ENCODE assay signal across 3 cellular contexts in genomic region chr19:16260794-16261161, GRCh38.
TF ChIP-seq lines count a peak whose summit lies in the region.

No MANE protein-coding gene starts in this region.

TF ChIP-seq in SK-N-SH treated with all-trans-retinoic acid at 6 μM for 48 hours, 23 proteins besides CTCF, POLR2A, EP300 and RAD21:
- TF ChIP-seq TCF4 (CRISPR knock-in tag; IDR thresholded peaks at IDR 0.05; ENCODE audit: borderline replicate concordance) (no peak), ZNF70 (CRISPR knock-in tag; IDR thresholded peaks at IDR 0.05) (peak; percentile 98)

TF ChIP-seq in SK-N-SH, 30 proteins besides CTCF, POLR2A, EP300 and RAD21:
- TF ChIP-seq YY1 (IDR thresholded peaks at IDR 0.05; ENCODE audit: low read depth) (no peak), PBX3 (IDR thresholded peaks at IDR 0.05) (no peak), REST (IDR thresholded peaks at IDR 0.05; ENCODE audit: low read depth, low read length) (no peak), NFIC (IDR thresholded peaks at IDR 0.05; ENCODE audit: borderline replicate concordance) (no peak), FOXJ3 (CRISPR knock-in tag; IDR thresholded peaks at IDR 0.05) (no peak), TEAD4 (IDR thresholded peaks at IDR 0.05; ENCODE audit: borderline replicate concordance, insufficient read depth) (no peak), GABPA (IDR thresholded peaks at IDR 0.05; ENCODE audit: low read depth) (no peak), TAF1 (IDR thresholded peaks at IDR 0.05; ENCODE audit: borderline replicate concordance, low read depth, low read length) (no peak), RFX5 (IDR thresholded peaks at IDR 0.05; ENCODE audit: low read length) (no peak), JUND (IDR thresholded peaks at IDR 0.05) (no peak), FOSL2 (IDR thresholded peaks at IDR 0.05; ENCODE audit: borderline replicate concordance, low read depth) (no peak), ZBTB33 (IDR thresholded peaks at IDR 0.05; ENCODE audit: borderline replicate concordance, low read depth) (no peak), EZH2phosphoT487 (IDR thresholded peaks at IDR 0.05; ENCODE audit: borderline replicate concordance, low read depth) (no peak), MEF2A (IDR thresholded peaks at IDR 0.05; ENCODE audit: borderline replicate concordance, low read depth) (no peak)
- TF ChIP-seq, protein P1, sequence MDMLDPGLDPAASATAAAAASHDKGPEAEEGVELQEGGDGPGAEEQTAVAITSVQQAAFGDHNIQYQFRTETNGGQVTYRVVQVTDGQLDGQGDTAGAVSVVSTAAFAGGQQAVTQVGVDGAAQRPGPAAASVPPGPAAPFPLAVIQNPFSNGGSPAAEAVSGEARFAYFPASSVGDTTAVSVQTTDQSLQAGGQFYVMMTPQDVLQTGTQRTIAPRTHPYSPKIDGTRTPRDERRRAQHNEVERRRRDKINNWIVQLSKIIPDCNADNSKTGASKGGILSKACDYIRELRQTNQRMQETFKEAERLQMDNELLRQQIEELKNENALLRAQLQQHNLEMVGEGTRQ (IDR thresholded peaks at IDR 0.05; ENCODE audit: borderline replicate concordance, low read depth, low read length) = no peak
- TF ChIP-seq, protein P2, sequence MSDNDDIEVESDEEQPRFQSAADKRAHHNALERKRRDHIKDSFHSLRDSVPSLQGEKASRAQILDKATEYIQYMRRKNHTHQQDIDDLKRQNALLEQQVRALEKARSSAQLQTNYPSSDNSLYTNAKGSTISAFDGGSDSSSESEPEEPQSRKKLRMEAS (IDR thresholded peaks at IDR 0.05; ENCODE audit: low read depth) = no peak
TF ChIP-seq in SK-N-SH: peak in this region for 0.

TF ChIP-seq in K562, 482 proteins besides CTCF, POLR2A, EP300 and RAD21:
- TF ChIP-seq DDX20 (tag; IDR thresholded peaks at IDR 0.05; ENCODE audit: low read depth) (no peak), FOXK2 (conservative IDR thresholded peaks at IDR 0.05 in 1 of 2, IDR thresholded peaks at IDR 0.05 in 1 of 2; ENCODE audit: low read depth in 2 of 2) (no peak), RBM34 (IDR thresholded peaks at IDR 0.05; ENCODE audit: borderline replicate concordance, insufficient read depth, low read length) (no peak), RBM25 (IDR thresholded peaks at IDR 0.05; ENCODE audit: low read depth, low read length, severe bottlenecking) (peak; percentile 80), HMGN3 (IDR thresholded peaks at IDR 0.05; ENCODE audit: borderline replicate concordance, extremely low read depth, insufficient read length, low read depth, low read length) (no peak), KDM1A (IDR thresholded peaks at IDR 0.05) (0 out of 4 replicates have a peak, but pooled peaks have one; percentile 5 to 7), BCOR (IDR thresholded peaks at IDR 0.05) (peak; percentile 49), ETS2 (tag; IDR thresholded peaks at IDR 0.05; ENCODE audit: borderline replicate concordance, poor library complexity, severe bottlenecking) (no peak), BRD9 (IDR thresholded peaks at IDR 0.05; ENCODE audit: low read depth, partially characterized antibody) (no peak), HEY1 (CRISPR knock-in tag; IDR thresholded peaks at IDR 0.05; ENCODE audit: borderline replicate concordance) (no peak), SUPT5H (IDR thresholded peaks at IDR 0.05) (no peak), ZNF696 (CRISPR knock-in tag; conservative IDR thresholded peaks at IDR 0.05) (no peak), TARDBP (IDR thresholded peaks at IDR 0.05) (no peak), RCOR1 (IDR thresholded peaks at IDR 0.05; ENCODE audit: borderline replicate concordance in 1 of 2, low read depth in 2 of 2, low read length in 2 of 2) (0 out of 4 replicates have a peak, but pooled peaks of 1 of the 2 experiments have one; percentile 8), HMBOX1 (IDR thresholded peaks at IDR 0.05) (no peak), ZNF766 (CRISPR knock-in tag; conservative IDR thresholded peaks at IDR 0.05) (no peak), FOXO4 (CRISPR knock-in tag; IDR thresholded peaks at IDR 0.05) (no peak)
- TF ChIP-seq, protein P3, sequence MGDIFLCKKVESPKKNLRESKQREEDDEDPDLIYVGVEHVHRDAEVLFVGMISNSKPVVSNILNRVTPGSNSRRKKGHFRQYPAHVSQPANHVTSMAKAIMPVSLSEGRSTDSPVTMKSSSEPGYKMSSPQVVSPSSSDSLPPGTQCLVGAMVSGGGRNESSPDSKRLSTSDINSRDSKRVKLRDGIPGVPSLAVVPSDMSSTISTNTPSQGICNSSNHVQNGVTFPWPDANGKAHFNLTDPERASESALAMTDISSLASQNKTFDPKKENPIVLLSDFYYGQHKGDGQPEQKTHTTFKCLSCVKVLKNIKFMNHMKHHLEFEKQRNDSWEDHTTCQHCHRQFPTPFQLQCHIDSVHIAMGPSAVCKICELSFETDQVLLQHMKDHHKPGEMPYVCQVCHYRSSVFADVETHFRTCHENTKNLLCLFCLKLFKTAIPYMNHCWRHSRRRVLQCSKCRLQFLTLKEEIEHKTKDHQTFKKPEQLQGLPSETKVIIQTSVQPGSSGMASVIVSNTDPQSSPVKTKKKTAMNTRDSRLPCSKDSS (IDR thresholded peaks at IDR 0.05; ENCODE audit: low read depth, partially characterized antibody) = no peak
TF ChIP-seq in K562: peak in this region for 4.
